Comparison of ENCODE assay signal across 8 cellular contexts in genomic region chr16:3020604-3021448, GRCh38. TPM values are rescaled to one million over a fixed set of nuclear protein-coding genes. Genes with fewer than 3 reads are reported as not detected.
A peak's percentile ranks its signal among the peaks of the same experiment; 100 is the strongest.
DNase-seq lines count a peak whose midpoint lies in the region; ATAC-seq and TF ChIP-seq lines count a peak whose summit lies in the region.

No MANE protein-coding gene starts in this region.

- peak overlapping the region; percentile 98 for H3K9ac ChIP-seq in GM23248
- H3K9ac ChIP-seq in PC-3 (ENCODE audit: low read length), result peak overlapping the region; percentile 91
- H3K9ac ChIP-seq in neural progenitor cell, result no peak overlapping the region

- H3K4me2 ChIP-seq in GM23248 (ENCODE audit: unreplicated experiment), result peak overlapping the region; percentile 99
- peak overlapping the region; percentile 99 for H3K4me2 ChIP-seq in PC-3 (ENCODE audit: low read length)
- H3K4me2 ChIP-seq in neural progenitor cell, result peak overlapping the region; percentile 84

- H3K27me3 ChIP-seq in GM23248 (replicated peaks; ENCODE audit: insufficient read depth), result no peaks in the 10 kb centered on the region
- H3K27me3 ChIP-seq in PC-3 (ENCODE audit: low read length), result no peaks in the 10 kb centered on the region
- H3K27me3 ChIP-seq in foreskin keratinocyte, result no peaks in the 10 kb centered on the region
- peaks cover 26% of the 10 kb centered on the region for H3K27me3 ChIP-seq in neural progenitor cell
- peaks cover 0 to 10% (median 3%) of the 10 kb centered on the region in 4 donors for H3K27me3 ChIP-seq in upper lobe of left lung

- peak; percentile 20 for ATAC-seq in PC-3
- ATAC-seq in foreskin keratinocyte, result peak; percentile 24
- peak; percentile 56 to 82 for ATAC-seq in upper lobe of left lung (ENCODE audit: low FRiP score in 2 of 2)
- no peak for ATAC-seq in GM21786 (IDR thresholded peaks at IDR 0.05; ENCODE audit: unreplicated experiment)

- DNase-seq in GM23248 (peak; percentile 89), PC-3 (peak; percentile 88), foreskin keratinocyte (peak; percentile 82 to 89), neural progenitor cell (ENCODE audit: low spot score) (peak; percentile 74), upper lobe of left lung (peak; percentile 91 to 95), NCI-H2107 treated with DMSO at 0.1 percent for 48 hours (lab: John Stamatoyannopoulos, UW; ENCODE audit: unreplicated experiment) (no peak)
- peak; percentile 67 for DNase-seq in activated gamma-delta T cell treated with anti-CD3 and anti-CD28 coated beads, Interleukin-2, amount 50 U/mL, for 16 hours (ENCODE audit: low read depth)

- H3K4me3 ChIP-seq in GM23248 (peak overlapping the region; percentile 86), PC-3 (ENCODE audit: low read length) (peak overlapping the region; percentile 94), neural progenitor cell (peak overlapping the region; percentile 75), upper lobe of left lung (peak overlapping the region; percentile 62 to 80 (median 72))

- H2AFZ ChIP-seq in GM23248 (no peak overlapping the region), PC-3 (ENCODE audit: low read length) (no peak overlapping the region), neural progenitor cell (replicated peaks) (peak overlapping the region; percentile 38)

- peaks cover 32% of the 10 kb centered on the region for H3K27me3 Mint-ChIP-seq in neural progenitor cell (ENCODE audit: insufficient read depth, low read depth)

- H3K27ac ChIP-seq in GM23248 (peak overlapping the region; percentile 100), PC-3 (ENCODE audit: low read length) (peak overlapping the region; percentile 100), foreskin keratinocyte (peak overlapping the region; percentile 98), neural progenitor cell (no peak overlapping the region), upper lobe of left lung (peak overlapping the region; percentile 94 to 97 (median 97))

- H3K9me2 ChIP-seq in GM23248 (ENCODE audit: insufficient read depth) (no peaks in the 10 kb centered on the region), PC-3 (replicated peaks; ENCODE audit: low read length) (no peaks in the 10 kb centered on the region)

- peak overlapping the region; percentile 87 for H3K27ac Mint-ChIP-seq in neural progenitor cell

- no peaks in the 10 kb centered on the region for H3K79me2 ChIP-seq in GM23248 (ENCODE audit: insufficient read depth)
- peaks cover 12% of the 10 kb centered on the region for H3K79me2 ChIP-seq in PC-3 (ENCODE audit: low read length)
- H3K79me2 ChIP-seq in neural progenitor cell (ENCODE audit: low read depth), result peaks cover 30% of the 10 kb centered on the region

- peak in 1 of 4 donors; percentile 80 for TF ChIP-seq POLR2A in upper lobe of left lung (IDR thresholded peaks at IDR 0.05)

- intact Hi-C loops in PC-3 (cut with micrococcal nuclease), result no loop called here

- H3K9me3 Mint-ChIP-seq in neural progenitor cell, result no peaks in the 10 kb centered on the region

- in situ Hi-C loops in GM23248 (cut with MboI), result no loop called here

- WGBS in GM23248 (ENCODE audit: low coverage in 1 of 2, low lambda C conversion rate in 2 of 2, missing lambda C conversion rate in 2 of 2), 2 experiments, result 0 to 2% methylated on average over 28 to 33 of the region's 57 CpGs
- 4% methylated on average over 24 of the region's 57 CpGs; no CpG with 5 or more reads in 1 of the 2 donors for WGBS in upper lobe of left lung, 2 donors

- POLR2A ChIA-PET in PC-3 (lab: Charles Lee; ENCODE audit: unreplicated experiment), result interaction anchor here (0.7 to 1.7 kb wide), 4 partner anchors 7 to 17 kb away, joined by 5 to 18 read pairs (median 10); no protein-coding TSS in a partner anchor

- BruUV-seq in PC-3 (replicated peaks; lab: Mats Ljungman, UMichigan), result no TSS peak

- peak overlapping the region; percentile 93 for H3K4me3 Mint-ChIP-seq in neural progenitor cell

- no peaks in the 10 kb centered on the region for H4K20me1 ChIP-seq in GM23248 (ENCODE audit: insufficient read depth)
- H4K20me1 ChIP-seq in PC-3 (ENCODE audit: low read length), result no peaks in the 10 kb centered on the region
- H4K20me1 ChIP-seq in neural progenitor cell (ENCODE audit: low read depth), result peaks cover 56% of the 10 kb centered on the region

- H3K9me3 ChIP-seq in GM23248 (ENCODE audit: low read depth) (no peaks in the 10 kb centered on the region), PC-3 (ENCODE audit: low read length) (no peaks in the 10 kb centered on the region), neural progenitor cell (ENCODE audit: low read depth) (no peaks in the 10 kb centered on the region), upper lobe of left lung (no peaks in the 10 kb centered on the region)

- TF ChIP-seq EP300 in upper lobe of left lung (IDR thresholded peaks at IDR 0.05), result peak in 2 of 4 donors; percentile 61 to 93

- CTCF ChIA-PET in PC-3 (lab: Charles Lee), result interaction anchor here (0.8 to 1.2 kb wide), 2 partner anchors 10 to 294 kb away, joined by 3 to 5 read pairs; no protein-coding TSS in a partner anchor

- H3K36me3 ChIP-seq in GM23248 (ENCODE audit: low read depth) (peaks cover 2% of the 10 kb centered on the region; the same call in 1 of the 2 replicates), PC-3 (ENCODE audit: low read depth, low read length) (peaks cover 10% of the 10 kb centered on the region), neural progenitor cell (no peaks in the 10 kb centered on the region), upper lobe of left lung (peaks cover 1 to 7% (median 2%) of the 10 kb centered on the region in 4 donors)

- H3K36me3 Mint-ChIP-seq in neural progenitor cell, result peaks cover 5% of the 10 kb centered on the region

- H3K4me1 ChIP-seq in GM23248 (ENCODE audit: insufficient read depth) (peaks cover 9% of the 10 kb centered on the region), PC-3 (ENCODE audit: insufficient read depth, low read length) (peaks cover 18% of the 10 kb centered on the region), foreskin keratinocyte (peaks cover 2% of the 10 kb centered on the region), neural progenitor cell (peaks cover 21% of the 10 kb centered on the region), upper lobe of left lung (peaks cover 45 to 72% (median 53%) of the 10 kb centered on the region in 4 donors)

- TF ChIP-seq CTCF in PC-3 (conservative IDR thresholded peaks at IDR 0.05; ENCODE audit: low read depth, low read length) (no peak), foreskin keratinocyte (conservative IDR thresholded peaks at IDR 0.05) (no peak), neural progenitor cell (IDR thresholded peaks at IDR 0.05) (no peak), upper lobe of left lung (IDR thresholded peaks at IDR 0.05) (peak in 1 of 6 experiments; percentile 15)

- H3F3A ChIP-seq in GM23248 (ENCODE audit: insufficient read depth) (peaks cover 13% of the 10 kb centered on the region), PC-3 (ENCODE audit: low read length, unreplicated experiment) (no peaks in the 10 kb centered on the region), neural progenitor cell (ENCODE audit: low read depth) (peaks cover 63% of the 10 kb centered on the region)

- peaks cover 54% of the 10 kb centered on the region for H3K4me1 Mint-ChIP-seq in neural progenitor cell

RNA-seq across cellular contexts. Expression of gene TNFRSF12A, which starts 0.7 kb away (rescaled TPM):
- total RNA-seq in GM23248 (2014; rRNA removed; shearing (Covaris generic)), result 700 and 735 TPM in 2 replicates
- polyA plus RNA-seq in GM23248 (2016; fragmentation: Nextera tagmentation; extraction: Ambion mirVana), result 864 and 895 TPM in 2 replicates
- 667 and 713 TPM in 2 replicates for total RNA-seq in PC-3 (2014; rRNA removed)
- 435 and 449 TPM in 2 replicates for total RNA-seq in foreskin keratinocyte
- 645 and 656 TPM in 2 replicates for polyA plus RNA-seq in foreskin keratinocyte
- 6.7 and 14.3 TPM in 2 replicates for total RNA-seq in neural progenitor cell (ENCODE audit: low replicate concordance)
- total RNA-seq in upper lobe of left lung, result 100 to 1,000 TPM in 1 of 6 donors, 10 to 100 TPM in 5; 37.7 to 431 (median 76.5) TPM

RNA-seq across cellular contexts. Expression of gene CLDN6, which starts 2.8 kb away (rescaled TPM):
- total RNA-seq in GM23248 (2014; rRNA removed; shearing (Covaris generic)), result not detected in 2 replicates
- polyA plus RNA-seq in GM23248 (2016; fragmentation: Nextera tagmentation; extraction: Ambion mirVana) (0.32 and 0.33 TPM in 2 replicates), foreskin keratinocyte (0.16 and 0.28 TPM in 2 replicates)
- total RNA-seq in PC-3 (2014; rRNA removed) (not detected in 2 replicates), foreskin keratinocyte (0.11 and 0.14 TPM in 2 replicates), neural progenitor cell (ENCODE audit: low replicate concordance) (31.6 and 60.0 TPM in 2 replicates), upper lobe of left lung (1 to 10 TPM in 1 of 6 donors, under 1 TPM in 2, not detected in 3; 0.30 to 1.9 (median 0.72) TPM)

RNA-seq across cellular contexts. Expression of gene HCFC1R1, which starts 2.9 kb away (rescaled TPM):
- total RNA-seq in GM23248 (2014; rRNA removed; shearing (Covaris generic)), result 5.8 and 7.2 TPM in 2 replicates
- polyA plus RNA-seq in GM23248 (2016; fragmentation: Nextera tagmentation; extraction: Ambion mirVana) (53.2 and 60.4 TPM in 2 replicates), foreskin keratinocyte (163 and 169 TPM in 2 replicates)
- total RNA-seq in PC-3 (2014; rRNA removed) (56.4 and 56.6 TPM in 2 replicates), foreskin keratinocyte (105 and 110 TPM in 2 replicates), neural progenitor cell (ENCODE audit: low replicate concordance) (1.6 and 15.7 TPM in 2 replicates), upper lobe of left lung (10 to 100 TPM; 28.3 to 85.1 (median 42.2) TPM)

RNA-seq across cellular contexts. Expression of gene THOC6, which starts 3.0 kb away (rescaled TPM):
- total RNA-seq in GM23248 (2014; rRNA removed; shearing (Covaris generic)), result 12.3 and 17.7 TPM in 2 replicates
- polyA plus RNA-seq in GM23248 (2016; fragmentation: Nextera tagmentation; extraction: Ambion mirVana), result 18.1 and 22.4 TPM in 2 replicates
- total RNA-seq in PC-3 (2014; rRNA removed), result 40.3 and 47.3 TPM in 2 replicates
- total RNA-seq in foreskin keratinocyte, result 30.2 and 39.4 TPM in 2 replicates
- 39.2 and 48.9 TPM in 2 replicates for polyA plus RNA-seq in foreskin keratinocyte
- total RNA-seq in neural progenitor cell (ENCODE audit: low replicate concordance), result 16.6 and 28.6 TPM in 2 replicates
- total RNA-seq in upper lobe of left lung, result 10 to 100 TPM; 18.5 to 40.8 (median 33.1) TPM

RNA-seq across cellular contexts. Expression of gene CLDN9, which starts 8.1 kb away (rescaled TPM):
- total RNA-seq in GM23248 (2014; rRNA removed; shearing (Covaris generic)), result not detected in 2 replicates
- polyA plus RNA-seq in GM23248 (2016; fragmentation: Nextera tagmentation; extraction: Ambion mirVana), result 0.09 TPM in 1 of 2 replicates, not detected in the other
- 0.33 and 1.2 TPM in 2 replicates for total RNA-seq in PC-3 (2014; rRNA removed)
- not detected in 2 replicates for total RNA-seq in foreskin keratinocyte
- 0.06 TPM in 1 of 2 replicates, not detected in the other for polyA plus RNA-seq in foreskin keratinocyte
- total RNA-seq in neural progenitor cell (ENCODE audit: low replicate concordance), result not detected in 2 replicates
- 1 to 10 TPM in 4 of 6 donors, under 1 TPM in 2; 0.57 to 5.9 (median 1.1) TPM for total RNA-seq in upper lobe of left lung

Comparison
In these comparisons a context has a peak if more than half of its experiments do, and no peak if none do; other contexts are left out.
1. RNA of gene CLDN6, which starts 2.8 kb away (total RNA-seq): 31.6 to 60.0 TPM in neural progenitor cell; 0.30 to 1.9 TPM in upper lobe of left lung, 0.11 to 0.14 TPM in foreskin keratinocyte, not detected in PC-3 and not detected in GM23248; every median in the first group is over 10 times any median in the second.
2. Peak in every context shown above with its lines, with median percentiles within 50 percentile points of each other: H3K4me2 ChIP-seq and H3K4me3 ChIP-seq.